1 cellular context compared by ENCODE assay signal in genomic region chr9:100101608-100102007, GRCh38.
TF ChIP-seq lines count a peak whose summit lies in the region.

No MANE protein-coding gene starts in this region.

TF ChIP-seq in K562, 482 proteins besides CTCF, POLR2A, EP300 and RAD21 (continued from another document and continues in another):
- peak; percentile 87 to 99 for TF ChIP-seq RCOR1 (IDR thresholded peaks at IDR 0.05; ENCODE audit: borderline replicate concordance in 1 of 2, low read depth in 2 of 2, low read length in 2 of 2)
- TF ChIP-seq E4F1 (CRISPR knock-in tag; IDR thresholded peaks at IDR 0.05; ENCODE audit: borderline replicate concordance) = no peak
- TF ChIP-seq PKNOX1 (IDR thresholded peaks at IDR 0.05) = no peak
- peak; percentile 82 for TF ChIP-seq TAL1 (IDR thresholded peaks at IDR 0.05)
- TF ChIP-seq HMG20B (CRISPR knock-in tag; IDR thresholded peaks at IDR 0.05) = no peak
- TF ChIP-seq FOXM1 (IDR thresholded peaks at IDR 0.05; ENCODE audit: low read depth) = peak; percentile 44; the same call in 1 of the 2 replicates
- TF ChIP-seq FOXM1 (CRISPR knock-in tag; IDR thresholded peaks at IDR 0.05; ENCODE audit: low read depth) = no peak
- TF ChIP-seq HDAC2 (IDR thresholded peaks at IDR 0.05) = peak; percentile 93
- no peak for TF ChIP-seq CSDE1 (IDR thresholded peaks at IDR 0.05)
- peak; percentile 45; the same call in 1 of the 2 replicates for TF ChIP-seq PML (IDR thresholded peaks at IDR 0.05; ENCODE audit: low read length)
- TF ChIP-seq HMGXB4 (CRISPR knock-in tag; IDR thresholded peaks at IDR 0.05) = no peak
- TF ChIP-seq NRF1 (conservative IDR thresholded peaks at IDR 0.05 in 1 of 2, IDR thresholded peaks at IDR 0.05 in 1 of 2) = no peak
- peak; percentile 81 for TF ChIP-seq HMBOX1 (IDR thresholded peaks at IDR 0.05)
- TF ChIP-seq CBFA2T3 (IDR thresholded peaks at IDR 0.05) = peak; percentile 92
- TF ChIP-seq CBX8 (IDR thresholded peaks at IDR 0.05; ENCODE audit: borderline replicate concordance, extremely low read depth, low read depth, low read length, poor library complexity, severe bottlenecking) = no peak
- TF ChIP-seq NBN (IDR thresholded peaks at IDR 0.05; ENCODE audit: low read depth) = no peak
- peak; percentile 48; the same call in 1 of the 2 replicates for TF ChIP-seq SMARCE1 (IDR thresholded peaks at IDR 0.05)
- 0 out of 4 replicates have a peak, but pooled peaks of 1 of the 2 experiments have one; percentile 3 for TF ChIP-seq FOXA3 (CRISPR knock-in tag; conservative IDR thresholded peaks at IDR 0.05 in 1 of 2, IDR thresholded peaks at IDR 0.05 in 1 of 2)
- TF ChIP-seq ZNF395 (CRISPR knock-in tag; IDR thresholded peaks at IDR 0.05) = no peak
- no peak for TF ChIP-seq SMAD1 (IDR thresholded peaks at IDR 0.05; ENCODE audit: low read depth, low read length, partially characterized antibody)
- TF ChIP-seq LCOR (CRISPR knock-in tag; IDR thresholded peaks at IDR 0.05) = 0 out of 2 replicates have a peak, but pooled peaks have one; percentile 26
- no peak for TF ChIP-seq ZNF184 (CRISPR knock-in tag; IDR thresholded peaks at IDR 0.05)
- TF ChIP-seq ZNF696 (CRISPR knock-in tag; conservative IDR thresholded peaks at IDR 0.05) = no peak
- TF ChIP-seq SMARCC2 (IDR thresholded peaks at IDR 0.05; ENCODE audit: low read depth) = no peak
- no peak for TF ChIP-seq STAG1 (CRISPR knock-in tag; IDR thresholded peaks at IDR 0.05; ENCODE audit: borderline replicate concordance)
- TF ChIP-seq DIDO1 (tag; IDR thresholded peaks at IDR 0.05; ENCODE audit: low read depth) = no peak
- 0 out of 2 replicates have a peak, but pooled peaks have one; percentile 49 for TF ChIP-seq GATA2 (CRISPR knock-in tag; IDR thresholded peaks at IDR 0.05)
- no peak for TF ChIP-seq SRSF3 (IDR thresholded peaks at IDR 0.05; ENCODE audit: insufficient read depth, low read length)
- no peak for TF ChIP-seq ILF3 (IDR thresholded peaks at IDR 0.05; ENCODE audit: borderline replicate concordance)
- no peak for TF ChIP-seq KLF10 (CRISPR knock-in tag; IDR thresholded peaks at IDR 0.05)
- TF ChIP-seq RBM34 (IDR thresholded peaks at IDR 0.05; ENCODE audit: borderline replicate concordance, insufficient read depth, low read length) = no peak
- TF ChIP-seq SREBF2 (CRISPR knock-in tag; IDR thresholded peaks at IDR 0.05) = no peak
- peak; percentile 39; the same call in 1 of the 2 replicates for TF ChIP-seq POLR2AphosphoS5 (IDR thresholded peaks at IDR 0.05; ENCODE audit: control insufficient read depth, insufficient read depth, low read depth, low read length)
- no peak for TF ChIP-seq ZNF592 (IDR thresholded peaks at IDR 0.05)
- no peak; the same call in 1 of the 2 replicates for TF ChIP-seq CXXC5 (CRISPR knock-in tag; IDR thresholded peaks at IDR 0.05)
- TF ChIP-seq MITF (IDR thresholded peaks at IDR 0.05) = no peak
- peak; percentile 91 for TF ChIP-seq TCF3 (CRISPR knock-in tag; IDR thresholded peaks at IDR 0.05)
- TF ChIP-seq HLTF (IDR thresholded peaks at IDR 0.05) = no peak
- peak; percentile 80 for TF ChIP-seq DACH1 (IDR thresholded peaks at IDR 0.05; ENCODE audit: partially characterized antibody)
- no peak for TF ChIP-seq SRSF1 (IDR thresholded peaks at IDR 0.05; ENCODE audit: low read depth, low read length)
- TF ChIP-seq DEAF1 (CRISPR knock-in tag; IDR thresholded peaks at IDR 0.05) = no peak
- TF ChIP-seq ARHGAP35 (IDR thresholded peaks at IDR 0.05; ENCODE audit: partially characterized antibody) = no peak
- TF ChIP-seq ZNF445 (CRISPR knock-in tag; IDR thresholded peaks at IDR 0.05; ENCODE audit: low read depth) = no peak
- no peak for TF ChIP-seq ATF3 (IDR thresholded peaks at IDR 0.05)
- TF ChIP-seq ATF3 (CRISPR knock-in tag; conservative IDR thresholded peaks at IDR 0.05) = no peak
- TF ChIP-seq MECOM (CRISPR knock-in tag; IDR thresholded peaks at IDR 0.05) = no peak
- peak; percentile 56; the same call in 1 of the 2 replicates for TF ChIP-seq STAT5A (IDR thresholded peaks at IDR 0.05; ENCODE audit: borderline replicate concordance, low read length)
